10 cellular contexts compared by ENCODE assay signal in genomic region chr13:113458218-113459065, GRCh38. TPM values are rescaled to one million over a fixed set of nuclear protein-coding genes. Genes with fewer than 3 reads are reported as not detected.
A peak's percentile ranks its signal among the peaks of the same experiment; 100 is the strongest.
DNase-seq lines count a peak whose midpoint lies in the region; ATAC-seq, FAIRE-seq and TF ChIP-seq lines count a peak whose summit lies in the region.
"Had no signal": no experiment of that assay in that cellular context is flagged by ENCODE, and none has a peak within 500 bp of the region (broad histone marks: within the 10 kb centered on the region; RNA-seq: fewer than 3 reads in every experiment).

No MANE protein-coding gene starts in this region.

- no peaks in the 10 kb centered on the region for H3K27me3 ChIP-seq in osteoblast (ENCODE audit: insufficient read depth, low read length)
- no peaks in the 10 kb centered on the region for H3K27me3 ChIP-seq in CD8-positive, alpha-beta memory T cell (ENCODE audit: insufficient read depth, low read length, poor library complexity, severe bottlenecking)

- H3K27ac ChIP-seq in osteoblast (ENCODE audit: low read depth, low read length) = no peak overlapping the region
- no peak overlapping the region for H3K27ac ChIP-seq in CD8-positive, alpha-beta memory T cell (ENCODE audit: low read depth, low read length)

- no peak overlapping the region for H3K4me2 ChIP-seq in osteoblast (ENCODE audit: insufficient read depth, low read length)

- no peak overlapping the region for H3K4me3 ChIP-seq in epithelial cell of proximal tubule (ENCODE audit: low read depth, low read length)
- no peak overlapping the region for H3K4me3 ChIP-seq in osteoblast (ENCODE audit: insufficient read depth, low read length)
- no peak overlapping the region for H3K4me3 ChIP-seq in CD8-positive, alpha-beta memory T cell (ENCODE audit: low read length)

- TF ChIP-seq CTCF in GM10248 (IDR thresholded peaks at IDR 0.05; ENCODE audit: control extremely low read depth, extremely low read depth, low read depth, missing control alignments) = peak; percentile 14
- peak; percentile 52 for TF ChIP-seq CTCF in epithelial cell of proximal tubule (conservative IDR thresholded peaks at IDR 0.05; ENCODE audit: low read depth, low read length)
- TF ChIP-seq CTCF in osteoblast (IDR thresholded peaks at IDR 0.05; ENCODE audit: extremely low read depth, low read depth, low read length) = peak; percentile 33

- H3K36me3 ChIP-seq in osteoblast (ENCODE audit: insufficient read depth, low read length) = peaks cover 43% of the 10 kb centered on the region
- H3K36me3 ChIP-seq in CD8-positive, alpha-beta memory T cell (ENCODE audit: insufficient read depth, low read length) = peaks cover 12% of the 10 kb centered on the region

- DNase-seq in GM10248 (ENCODE audit: extremely low spot score) = peak; percentile 43
- DNase-seq in NCI-H1694 (lab: John Stamatoyannopoulos, UW) = peak; percentile 89
- DNase-seq in epithelial cell of proximal tubule (ENCODE audit: low read depth) = no peak
- DNase-seq in osteoblast (ENCODE audit: insufficient read length, low spot score, missing footprints) = no peak
- no peak for DNase-seq in GM19239 (ENCODE audit: insufficient read length, low spot score)
- no peak for DNase-seq in stimulated activated CD4-positive, alpha-beta T cell treated with anti-CD3 and anti-CD28 coated beads, Interleukin-4, amount 100 ng/mL, for 1 hour
- DNase-seq in CD8-positive, alpha-beta memory T cell = no peak
- DNase-seq: activated T-cell treated with anti-CD3 and anti-CD28 coated beads, Interleukin-2, amount 50 U/mL, for 48 hours; NCI-H2227 treated with DMSO at 0.1 percent for 48 hours had no signal

- H3K79me2 ChIP-seq in osteoblast (ENCODE audit: insufficient read depth, low read length) = no peaks in the 10 kb centered on the region

- no peaks in the 10 kb centered on the region for H3K9me3 ChIP-seq in osteoblast (ENCODE audit: low read depth, low read length)
- H3K9me3 ChIP-seq in CD8-positive, alpha-beta memory T cell (ENCODE audit: low read length) = no peaks in the 10 kb centered on the region

- H3K36me3 Mint-ChIP-seq in CD8-positive, alpha-beta memory T cell = peaks cover 4 to 83% (median 12%) of the 10 kb centered on the region in 3 donors

- peaks cover 0 to under 1% (median 0%) of the 10 kb centered on the region in 3 donors for H3K4me1 Mint-ChIP-seq in CD8-positive, alpha-beta memory T cell

- no peaks in the 10 kb centered on the region for H3K9me3 Mint-ChIP-seq in CD8-positive, alpha-beta memory T cell

- H3K27ac Mint-ChIP-seq in CD8-positive, alpha-beta memory T cell = no peak overlapping the region

- no peaks in the 10 kb centered on the region for H3K4me1 ChIP-seq in osteoblast (ENCODE audit: insufficient read depth, low read length)
- no peaks in the 10 kb centered on the region for H3K4me1 ChIP-seq in CD8-positive, alpha-beta memory T cell (ENCODE audit: insufficient read depth, low read length)

- H4K20me1 ChIP-seq in osteoblast (ENCODE audit: insufficient read depth, low read length) = no peaks in the 10 kb centered on the region

- CTCF ChIA-PET in GM10248 (lab: Yijun Ruan, JAX) = interaction anchor here (0.7 to 1.4 kb wide), 3 partner anchors 15 to 103 kb away, joined by 3 read pairs; no protein-coding TSS in a partner anchor
- CTCF ChIA-PET in CD8-positive, alpha-beta memory T cell (lab: Charles Lee) = no interaction called here

- no peak for ATAC-seq in HG03175 (IDR thresholded peaks at IDR 0.05; ENCODE audit: unreplicated experiment)

- no peak overlapping the region for H3K4me3 Mint-ChIP-seq in CD8-positive, alpha-beta memory T cell

- H2AFZ ChIP-seq in osteoblast (ENCODE audit: low read length) = no peak overlapping the region

- POLR2A ChIA-PET in GM10248 (lab: Yijun Ruan, JAX) = no interaction called here
- POLR2A ChIA-PET in CD8-positive, alpha-beta memory T cell (lab: Charles Lee) = no interaction called here

- FAIRE-seq in GM19239 (lab: Jason Lieb, UNC) = no peak

- no peaks in the 10 kb centered on the region for H3K27me3 Mint-ChIP-seq in CD8-positive, alpha-beta memory T cell

RNA-seq across cellular contexts. Expression of gene ADPRHL1, which starts 5.2 kb away (rescaled TPM):
- total RNA-seq in epithelial cell of proximal tubule (2.2 and 3.3 TPM in 2 replicates), osteoblast (3.8 and 5.1 TPM in 2 replicates)
- under 1 TPM; 0.84 to 0.85 TPM for total RNA-seq in CD8-positive, alpha-beta memory T cell
- polyA plus RNA-seq in CD8-positive, alpha-beta memory T cell = 0.56 TPM

RNA-seq across cellular contexts. Expression of gene DCUN1D2, which starts 32.1 kb away (rescaled TPM):
- 8.1 and 8.7 TPM in 2 replicates for total RNA-seq in epithelial cell of proximal tubule
- total RNA-seq in osteoblast = 12.1 and 14.8 TPM in 2 replicates
- total RNA-seq in CD8-positive, alpha-beta memory T cell = 10 to 100 TPM; 16.2 to 16.8 TPM
- 8.8 TPM for polyA plus RNA-seq in CD8-positive, alpha-beta memory T cell

Comparison
In these comparisons a context has a peak if more than half of its experiments do, and no peak if none do; other contexts are left out.
1. DNase-seq: peak in GM10248 (single experiment) and NCI-H1694 (single experiment); none in epithelial cell of proximal tubule (single experiment), osteoblast (single experiment), GM19239 (single experiment), stimulated activated CD4-positive, alpha-beta T cell treated with anti-CD3 and anti-CD28 coated beads, Interleukin-4, amount 100 ng/mL, for 1 hour (single experiment) and CD8-positive, alpha-beta memory T cell (0 of 5).
2. Peak in every context shown above with its lines, with median percentiles within 50 percentile points of each other: CTCF ChIP-seq.